In the genomic region with DNA sequence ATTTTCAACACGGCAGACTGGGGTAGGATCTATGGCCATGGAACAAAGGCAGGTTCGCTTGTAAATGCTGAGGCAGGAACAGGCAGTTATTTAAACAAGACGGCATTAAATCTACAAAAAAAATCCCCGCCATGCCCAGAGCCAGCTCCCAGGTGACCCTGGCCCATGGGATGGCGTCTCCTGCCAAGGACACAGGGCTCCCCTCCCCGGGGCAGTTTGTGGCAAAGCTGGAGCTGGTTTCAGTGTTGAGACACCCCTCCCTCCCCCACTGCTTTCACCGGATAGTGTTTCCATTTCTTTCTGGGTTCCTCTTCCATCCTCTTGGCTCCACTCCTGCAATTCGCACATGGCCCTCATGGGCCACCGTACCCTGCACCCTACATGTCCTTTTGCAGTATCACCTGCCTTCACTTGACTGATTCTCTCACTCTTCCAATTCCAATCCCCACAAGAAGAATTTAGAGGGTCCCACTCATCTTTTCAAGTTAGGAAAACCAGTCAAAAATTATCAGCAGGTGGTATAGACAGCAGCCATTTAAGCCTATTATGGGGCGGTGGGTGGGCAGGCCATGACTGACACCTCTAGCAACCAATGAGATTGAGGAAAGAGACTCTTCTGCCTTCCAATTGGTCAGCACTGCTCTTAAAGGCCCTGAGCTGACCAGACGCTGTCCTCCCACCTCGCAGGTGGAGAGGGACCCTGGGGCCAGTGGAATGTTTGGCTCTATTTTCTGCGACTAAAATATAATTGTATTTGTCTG, we compare ENCODE assay signal across 11 cellular contexts. TPM values are rescaled to one million over a fixed set of nuclear protein-coding genes. Genes with fewer than 3 reads are reported as not detected.
A peak's percentile ranks its signal among the peaks of the same experiment; 100 is the strongest.
DNase-seq lines count a peak whose midpoint lies in the region; ATAC-seq and TF ChIP-seq lines count a peak whose summit lies in the region.
"Had no signal": no experiment of that assay in that cellular context is flagged by ENCODE, and none has a peak within 500 bp of the region (broad histone marks: within the 10 kb centered on the region; RNA-seq: fewer than 3 reads in every experiment).

No MANE protein-coding gene starts in this region.

- TF ChIP-seq CTCF in VCaP (conservative IDR thresholded peaks at IDR 0.05), result no peak
- no peak for TF ChIP-seq CTCF in heart left ventricle (IDR thresholded peaks at IDR 0.05)

- DNase-seq in ELF-1 (ENCODE audit: low read depth, low spot score) (peak; percentile 78), Karpas-422 (peak; percentile 82), iPS-NIHi7 (ENCODE audit: extremely low spot score) (peak; percentile 77), heart left ventricle (no peak), left lobe of liver (ENCODE audit: low spot score) (no peak)
- DNase-seq: activated CD4-positive, alpha-beta T cell treated with anti-CD3 and anti-CD28 coated beads for 1 hour; activated naive CD4-positive, alpha-beta T cell treated with anti-CD3 and anti-CD28 coated beads, Interleukin-2, amount 50 U/mL, for 16 hours had no signal

- no peak overlapping the region for H3K4me2 ChIP-seq in Karpas-422 (ENCODE audit: low read depth, low read length, poor library complexity, severe bottlenecking)

- H3K9me3 ChIP-seq in Karpas-422 (ENCODE audit: low read length) (no peaks in the 10 kb centered on the region), heart left ventricle (no peaks in the 10 kb centered on the region)

- no peak for ATAC-seq in heart left ventricle
- ATAC-seq in left lobe of liver, result no peak
- no peak for ATAC-seq in HG03175 (IDR thresholded peaks at IDR 0.05; ENCODE audit: unreplicated experiment)
- no peak for ATAC-seq in HG03280 (IDR thresholded peaks at IDR 0.05; ENCODE audit: unreplicated experiment)

- WGBS in heart left ventricle, 4 donors, result 78 to 85% (median 83%) methylated on average over 13 of the region's 13 CpGs

- no peak for TF ChIP-seq POLR2A in heart left ventricle (IDR thresholded peaks at IDR 0.05)

- no peak overlapping the region for H2AFZ ChIP-seq in Karpas-422 (ENCODE audit: low read length)

- no peak overlapping the region for H3K27ac ChIP-seq in Karpas-422 (ENCODE audit: low read length)
- peak overlapping the region; percentile 49 for H3K27ac ChIP-seq in VCaP
- no peak overlapping the region for H3K27ac ChIP-seq in heart left ventricle

- H3K4me1 ChIP-seq in Karpas-422 (ENCODE audit: low read length) (no peaks in the 10 kb centered on the region), heart left ventricle (peaks cover 0 to 1% (median 0%) of the 10 kb centered on the region in 12 donors)

- H3K4me3 ChIP-seq in Karpas-422 (ENCODE audit: low read length), result no peak overlapping the region
- H3K4me3 ChIP-seq in heart left ventricle, result no peak overlapping the region

- H3K9ac ChIP-seq in Karpas-422 (ENCODE audit: low read length), result no peak overlapping the region

- H3K9me2 ChIP-seq in Karpas-422 (replicated peaks; ENCODE audit: insufficient read depth, low read length), result no peaks in the 10 kb centered on the region

- H3K79me2 ChIP-seq in Karpas-422 (ENCODE audit: low read length), result no peaks in the 10 kb centered on the region

- intact Hi-C loops in heart left ventricle (cut with DNase I), result loop anchor here in 5 of 10 donors (5.0 to 10.0 kb wide), 4 partner anchors 120 to 287 kb away; no protein-coding TSS in a partner anchor

- H3K36me3 ChIP-seq in Karpas-422 (ENCODE audit: insufficient read depth, low read length) (no peaks in the 10 kb centered on the region), heart left ventricle (no peaks in the 10 kb centered on the region)

- H3K27me3 ChIP-seq in Karpas-422 (ENCODE audit: low read length), result no peaks in the 10 kb centered on the region
- peaks cover 0 to 51% (median 10%) of the 10 kb centered on the region in 9 donors for H3K27me3 ChIP-seq in heart left ventricle

- H4K20me1 ChIP-seq in Karpas-422 (ENCODE audit: insufficient read depth, low read depth, low read length), result no peaks in the 10 kb centered on the region

RNA-seq across cellular contexts. Expression of a gene that starts 52.0 kb away (rescaled TPM):
- not detected in 2 replicates for total RNA-seq in Karpas-422 (2014; rRNA removed; shearing (Covaris generic); ENCODE audit: low replicate concordance)
- total RNA-seq in heart left ventricle, result under 1 TPM in 1 of 9 donors, not detected in 8; 0.67 TPM
- under 1 TPM in 1 of 2 donors, not detected in 1; 0.11 TPM for polyA plus RNA-seq in heart left ventricle
- not detected for total RNA-seq in left lobe of liver
- polyA plus RNA-seq: IgD-negative memory B cell had no signal

Comparison
In these comparisons a context has a peak if more than half of its experiments do, and no peak if none do; other contexts are left out.
1. DNase-seq: peak in ELF-1 (single experiment), Karpas-422 (single experiment) and iPS-NIHi7 (single experiment); none in heart left ventricle (0 of 5) and left lobe of liver (single experiment).